In genomic region chr3:35620238-35620637, GRCh38 we compare ENCODE assay signal across 9 cellular contexts. TPM values are rescaled to one million over a fixed set of nuclear protein-coding genes. Genes with fewer than 3 reads are reported as not detected.
"Had no signal": no experiment of that assay in that cellular context is flagged by ENCODE, and none has a peak within 500 bp of the region (broad histone marks: within the 10 kb centered on the region; RNA-seq: fewer than 3 reads in every experiment).

No MANE protein-coding gene starts in this region.

RNA-seq across cellular contexts. Expression of gene ARPP21, which starts 19.1 kb away (rescaled TPM):
- total RNA-seq: HepG2; HT1080; IMR-90; MCF 10A; NCI-H460; PC-9; Right ventricle myocardium superior; SJSA1; T-helper 1 cell treated with Interleukin-12 subunit alpha and Interleukin-12 subunit beta and Interleukin-4 antibody, amounts not matched to agents 30 ng/mL and 1 ng/mL, for 36 hours had no signal
- polyA plus RNA-seq: HepG2, IMR-90 had no signal
